8 cellular contexts compared by ENCODE assay signal in genomic region chr16:80580109-80580832, GRCh38. TPM values are rescaled to one million over a fixed set of nuclear protein-coding genes. Genes with fewer than 3 reads are reported as not detected.
DNase-seq lines count a peak whose midpoint lies in the region; ATAC-seq and TF ChIP-seq lines count a peak whose summit lies in the region.

No MANE protein-coding gene starts in this region.

- no peak overlapping the region for H3K4me3 ChIP-seq in fibroblast of villous mesenchyme (ENCODE audit: low read depth, low read length)

- ATAC-seq in GM18517 (IDR thresholded peaks at IDR 0.05; ENCODE audit: unreplicated experiment) (peak; percentile 87), HG02938 (IDR thresholded peaks at IDR 0.05; ENCODE audit: unreplicated experiment) (peak; percentile 91)

- H3K4me3 Mint-ChIP-seq in CD14-positive monocyte: no peak overlapping the region

- H3K27me3 Mint-ChIP-seq in CD14-positive monocyte (ENCODE audit: low read depth in 3 of 3): peaks cover 0 to 8% (median 8%) of the 10 kb centered on the region in 3 donors

- DNase-seq in activated CD4-positive, alpha-beta T cell treated with anti-CD3 and anti-CD28 coated beads for 4 hours: peak; percentile 52 to 61
- DNase-seq in fibroblast of villous mesenchyme (ENCODE audit: low read depth) (peak; percentile 28), NOMO-1 treated with DMSO at 0.1 percent for 48 hours (lab: John Stamatoyannopoulos, UW; ENCODE audit: unreplicated experiment) (no peak), NCI-H1105 treated with DMSO at 0.1 percent for 48 hours (lab: John Stamatoyannopoulos, UW) (no peak), CD14-positive monocyte (ENCODE audit: low spot score) (no peak), DMS153 (lab: John Stamatoyannopoulos, UW) (no peak)

- peaks cover 0 to 4% (median 2%) of the 10 kb centered on the region in 7 donors for H3K9me3 Mint-ChIP-seq in CD14-positive monocyte

- no peaks in the 10 kb centered on the region for H3K36me3 Mint-ChIP-seq in CD14-positive monocyte

- intact Hi-C loops in CD14-positive monocyte (cut with micrococcal nuclease): no loop called here

- H3K27ac Mint-ChIP-seq in CD14-positive monocyte: peak overlapping the region in 1 of 7 donors; percentile 8

- TF ChIP-seq CTCF in fibroblast of villous mesenchyme (IDR thresholded peaks at IDR 0.05; ENCODE audit: insufficient read depth, low read depth, low read length) (no peak), CD14-positive monocyte (IDR thresholded peaks at IDR 0.05) (no peak)

- no peaks in the 10 kb centered on the region for H3K4me1 Mint-ChIP-seq in CD14-positive monocyte

RNA-seq across cellular contexts. Expression of gene DYNLRB2, which starts 39.5 kb away (rescaled TPM):
- 0.86 TPM in 1 of 2 replicates, not detected in the other for total RNA-seq in fibroblast of villous mesenchyme
- polyA plus RNA-seq in CD14-positive monocyte: not detected

Comparison
In these comparisons a context has a peak if more than half of its experiments do, and no peak if none do; other contexts are left out.
1. DNase-seq: peak in activated CD4-positive, alpha-beta T cell treated with anti-CD3 and anti-CD28 coated beads for 4 hours (2 of 2) and fibroblast of villous mesenchyme (single experiment); none in NOMO-1 treated with DMSO at 0.1 percent for 48 hours (single experiment), NCI-H1105 treated with DMSO at 0.1 percent for 48 hours (single experiment), CD14-positive monocyte (single experiment) and DMS153 (single experiment).